ENCODE assay signal across 23 cellular contexts in the genomic region with DNA sequence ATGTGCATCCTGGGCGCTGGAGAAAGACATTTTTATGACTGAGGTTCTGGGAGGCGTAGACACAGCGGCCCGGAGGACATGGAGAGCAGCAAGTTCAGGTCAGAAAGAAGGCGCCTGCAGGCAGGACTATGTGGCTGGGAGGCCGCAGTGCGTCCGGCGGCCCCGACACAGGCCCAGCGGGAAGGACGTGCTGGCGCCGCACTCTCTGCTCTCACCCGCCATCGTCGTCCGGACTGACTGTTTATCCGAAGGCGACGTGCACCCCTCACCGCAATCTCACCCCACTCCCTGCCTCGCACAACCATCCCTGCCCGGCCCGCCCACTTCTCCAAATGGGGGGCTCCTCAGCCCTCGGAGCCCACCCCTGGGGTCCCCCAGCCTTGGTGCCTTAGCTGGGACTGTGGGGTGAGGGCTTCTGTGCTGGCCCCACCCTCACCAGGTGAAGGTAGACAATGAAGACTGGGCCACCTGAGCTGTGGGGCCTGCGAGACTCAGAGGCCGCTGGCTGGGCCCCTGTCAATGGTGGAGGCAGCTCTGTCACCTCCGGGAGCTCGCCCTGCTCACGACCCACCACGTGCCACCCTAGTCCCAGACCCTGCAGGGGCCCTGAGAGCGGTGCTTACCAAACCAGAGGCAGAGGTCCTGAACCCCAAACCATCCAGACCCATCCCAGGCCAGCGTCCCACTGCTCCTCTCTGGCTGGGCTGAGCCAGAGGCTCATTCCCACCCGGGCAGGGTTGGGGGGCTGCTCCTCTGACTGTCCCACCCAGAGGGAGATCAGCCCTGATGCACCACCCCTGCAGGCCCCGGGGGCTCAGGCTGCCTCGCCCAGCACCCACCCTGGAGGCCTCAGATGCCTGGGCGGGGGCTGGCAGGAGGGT. TPM values are rescaled to one million over a fixed set of nuclear protein-coding genes. Genes with fewer than 3 reads are reported as not detected.
A peak's percentile ranks its signal among the peaks of the same experiment; 100 is the strongest.
DNase-seq lines count a peak whose midpoint lies in the region; ATAC-seq and TF ChIP-seq lines count a peak whose summit lies in the region.
"Had no signal": no experiment of that assay in that cellular context is flagged by ENCODE, and none has a peak within 500 bp of the region (broad histone marks: within the 10 kb centered on the region; RNA-seq: fewer than 3 reads in every experiment).

No MANE protein-coding gene starts in this region.

- H4K91ac ChIP-seq in H9 (ENCODE audit: insufficient read length, low read depth, low read length), result no peak overlapping the region

- H3K18ac ChIP-seq in H9 (ENCODE audit: insufficient read length, low read depth, low read length), result no peak overlapping the region

- no peak overlapping the region for H4K5ac ChIP-seq in H9 (ENCODE audit: insufficient read length, low read depth, low read length)

- no peak overlapping the region for H3K23ac ChIP-seq in H9 (ENCODE audit: insufficient read length, low read depth, low read length)

- H2BK15ac ChIP-seq in H9 (ENCODE audit: low read depth, low read length), result no peak overlapping the region

- H3K4me3 Mint-ChIP-seq in activated T-cell treated with anti-CD3 and anti-CD28 coated beads, Interleukin-2, amount 50 U/mL, for 4 hours, result no peak overlapping the region
- no peak overlapping the region for H3K4me3 Mint-ChIP-seq in H9
- H3K4me3 Mint-ChIP-seq: effector memory CD8-positive, alpha-beta T cell; nephron progenitor cell had no signal

- H3K36me3 ChIP-seq in prostate gland, result no peaks in the 10 kb centered on the region
- H3K36me3 ChIP-seq: BE2C, esophagus squamous epithelium, gastroesophageal sphincter, uterus had no signal

- H3K9ac ChIP-seq in H9 (ENCODE audit: extremely low read depth, insufficient read length, low read length), result no peak overlapping the region

- H3K27ac Mint-ChIP-seq in H9, result peak overlapping the region in 1 of 3 experiments; percentile 33; a peak in 1 of 7 replicates
- H3K27ac Mint-ChIP-seq: effector memory CD8-positive, alpha-beta T cell; nephron progenitor cell had no signal

- intact Hi-C loops in sciatic nerve (cut with DNase I) (loop anchor here (10.0 kb wide), 1 partner anchor 378 kb away; a partner anchor contains a TSS), prostate gland (cut with DNase I) (no loop called here)

- no peaks in the 10 kb centered on the region for H3K36me3 Mint-ChIP-seq in activated T-cell treated with anti-CD3 and anti-CD28 coated beads, Interleukin-2, amount 50 U/mL, for 4 hours (ENCODE audit: insufficient read depth)
- H3K36me3 Mint-ChIP-seq in H9 (ENCODE audit: insufficient read depth in 1 of 3, low read depth in 3 of 3), result peaks cover 0 to 3% (median 0%) of the 10 kb centered on the region in 3 experiments; a peak in 3 of 7 replicates

- H3K4me1 Mint-ChIP-seq in activated T-cell treated with anti-CD3 and anti-CD28 coated beads, Interleukin-2, amount 50 U/mL, for 4 hours (ENCODE audit: low read depth), result no peaks in the 10 kb centered on the region
- H3K4me1 Mint-ChIP-seq in H9, result no peaks in the 10 kb centered on the region
- H3K4me1 Mint-ChIP-seq: nephron progenitor cell had no signal

- H2AFZ ChIP-seq in H9 (ENCODE audit: low read length), result no peak overlapping the region

- no peak overlapping the region for H3K4me2 ChIP-seq in H9 (ENCODE audit: insufficient read depth, insufficient read length, low read length)

- no peak overlapping the region for H2BK12ac ChIP-seq in H9 (ENCODE audit: insufficient read length, low read depth, low read length)

- H3K79me2 ChIP-seq in H9 (ENCODE audit: insufficient read depth, low read length), result no peaks in the 10 kb centered on the region

- H3T11ph ChIP-seq in H9 (ENCODE audit: low read length), result no peak overlapping the region

- H3K14ac ChIP-seq in H9 (ENCODE audit: insufficient read depth, low read length), result no peak overlapping the region

- no peak overlapping the region for H3K56ac ChIP-seq in H9 (ENCODE audit: insufficient read length, low read depth, low read length)

- H3K23me2 ChIP-seq in H9 (ENCODE audit: insufficient read length, low read depth, low read length, poor library complexity, severe bottlenecking), result no peaks in the 10 kb centered on the region

- H2BK20ac ChIP-seq in H9 (ENCODE audit: low read depth, low read length, poor library complexity, severe bottlenecking), result no peak overlapping the region

- H3K27me3 Mint-ChIP-seq in activated T-cell treated with anti-CD3 and anti-CD28 coated beads, Interleukin-2, amount 50 U/mL, for 4 hours (ENCODE audit: low read depth), result peaks cover 12% of the 10 kb centered on the region
- H3K27me3 Mint-ChIP-seq in H9 (ENCODE audit: low read depth), result peaks cover 28% of the 10 kb centered on the region

- no peak for TF ChIP-seq POLR2A in prostate gland (IDR thresholded peaks at IDR 0.05)

- no peak overlapping the region for H3K4me3 ChIP-seq in prostate gland
- H3K4me3 ChIP-seq: esophagus squamous epithelium, gastroesophageal sphincter, uterus had no signal

- H2BK120ac ChIP-seq in H9 (ENCODE audit: low read depth, low read length, poor library complexity, severe bottlenecking), result no peak overlapping the region

- no peaks in the 10 kb centered on the region for H3K27me3 ChIP-seq in H9 (ENCODE audit: insufficient read depth, low read length)
- no peaks in the 10 kb centered on the region for H3K27me3 ChIP-seq in prostate gland (replicated peaks; ENCODE audit: insufficient read depth)
- H3K27me3 ChIP-seq: BE2C, uterus had no signal

- H3K4me1 ChIP-seq in H9 (ENCODE audit: insufficient read depth, low read length), result no peaks in the 10 kb centered on the region
- H3K4me1 ChIP-seq in prostate gland (replicated peaks), result no peaks in the 10 kb centered on the region
- H3K4me1 ChIP-seq: BE2C, uterus had no signal

- peaks cover 8% of the 10 kb centered on the region for H3K9me3 ChIP-seq in H9 (ENCODE audit: control insufficient read depth, low read depth, low read length)
- H3K9me3 ChIP-seq in prostate gland, result no peaks in the 10 kb centered on the region
- H3K9me3 ChIP-seq: BE2C had no signal

- TF ChIP-seq CTCF in H9 (conservative IDR thresholded peaks at IDR 0.05), result no peak
- TF ChIP-seq CTCF in prostate gland (IDR thresholded peaks at IDR 0.05), result no peak

- H3K9me3 Mint-ChIP-seq in activated T-cell treated with anti-CD3 and anti-CD28 coated beads, Interleukin-2, amount 50 U/mL, for 4 hours, result peaks cover 16% of the 10 kb centered on the region
- H3K9me3 Mint-ChIP-seq in H9, result peaks cover 24 to 25% of the 10 kb centered on the region in 2 experiments

- no peak overlapping the region for H4K8ac ChIP-seq in H9 (replicated peaks; ENCODE audit: insufficient read length, low read depth, low read length)

- no peak overlapping the region for H3K4ac ChIP-seq in H9 (ENCODE audit: low read depth, low read length)

- WGBS in H9 (ENCODE audit: extremely low coverage, insufficient read length, low lambda C conversion rate), result no CpG with 5 or more reads among the region's 38 CpGs
- WGBS in prostate gland, result 84% methylated on average over 34 of the region's 38 CpGs

- H2AK5ac ChIP-seq in H9 (ENCODE audit: insufficient read length, low read length), result no peak overlapping the region

- peak; percentile 4 for DNase-seq in activated T-cell treated with anti-CD3 and anti-CD28 coated beads, Interleukin-2, amount 50 U/mL, for 4 hours
- no peak for DNase-seq in activated T-cell treated with anti-CD3 and anti-CD28 coated beads, Interleukin-2, amount 50 U/mL, for 48 hours
- DNase-seq in H9 (peak; percentile 25), iPS-NIHi11 (ENCODE audit: low spot score) (peak; percentile 3), sciatic nerve (ENCODE audit: low spot score) (peak; percentile 51), prostate gland (ENCODE audit: low spot score) (no peak), NCI-H1417 treated with DMSO at 0.1 percent for 48 hours (lab: John Stamatoyannopoulos, UW) (no peak)
- no peak for DNase-seq in activated CD4-positive, CD25-positive, alpha-beta regulatory T cell treated with anti-CD3 and anti-CD28 coated beads, Interleukin-2, amount 50 U/mL, for 72 hours
- DNase-seq: activated CD4-positive, alpha-beta T cell treated with anti-CD3 and anti-CD28 coated beads, Interleukin-2, amount 50 U/mL, for 48 hours; activated T-cell treated with anti-CD3 and anti-CD28 coated beads for 4 hours; effector memory CD8-positive, alpha-beta T cell; esophagus squamous epithelium; NCI-H1105 treated with DMSO at 0.1 percent for 48 hours; NCI-H2107; NCI-H524; nephron progenitor cell; SHP77 had no signal

- no peak for ATAC-seq in activated T-cell treated with anti-CD3 and anti-CD28 coated beads, Interleukin-2, amount 50 U/mL, for 4 hours
- ATAC-seq in sciatic nerve, result no peak
- ATAC-seq: activated naive CD4-positive, alpha-beta T cell treated with anti-CD3 and anti-CD28 coated beads, Interleukin-2, amount 50 U/mL, for 72 hours; effector memory CD8-positive, alpha-beta T cell; gastroesophageal sphincter had no signal

- no peaks in the 10 kb centered on the region for H4K20me1 ChIP-seq in H9 (ENCODE audit: control insufficient read depth, insufficient read depth, insufficient read length)

- no peak overlapping the region for H2BK5ac ChIP-seq in H9 (ENCODE audit: insufficient read length, low read length)

- H3K27ac ChIP-seq in H9 (ENCODE audit: insufficient read length, low read depth, low read length) (no peak overlapping the region), prostate gland (no peak overlapping the region)
- H3K27ac ChIP-seq: esophagus squamous epithelium, gastroesophageal sphincter, uterus, VCaP had no signal

- no peaks in the 10 kb centered on the region for H3K79me1 ChIP-seq in H9 (ENCODE audit: insufficient read depth, low read depth, low read length, poor library complexity, severe bottlenecking)

RNA-seq across cellular contexts. Expression of a gene that starts 16.2 kb away (rescaled TPM):
- 1 to 10 TPM; 1.1 to 2.2 (median 1.4) TPM for total RNA-seq in activated T-cell treated with anti-CD3 and anti-CD28 coated beads, Interleukin-2, amount 50 U/mL, for 4 hours
- total RNA-seq in H9 (2021), result 0.02 TPM in 1 of 2 replicates, not detected in the other
- total RNA-seq in sciatic nerve, result 0.71 TPM
- 10 to 100 TPM in 1 of 2 donors, under 1 TPM in 1; 0.18 to 17.3 TPM for total RNA-seq in prostate gland
- total RNA-seq: activated naive CD4-positive, alpha-beta T cell treated with anti-CD3 and anti-CD28 coated beads, Interleukin-2, amount 50 U/mL, for 72 hours; pulmonary artery endothelial cell had no signal

RNA-seq across cellular contexts. Expression of a gene that starts 48.9 kb away (rescaled TPM):
- under 1 TPM in 2 of 3 donors, not detected in 1; under 0.01 TPM for total RNA-seq in activated T-cell treated with anti-CD3 and anti-CD28 coated beads, Interleukin-2, amount 50 U/mL, for 4 hours
- total RNA-seq in H9 (2021) (not detected in 2 replicates), sciatic nerve (0.27 TPM), prostate gland (under 1 TPM; 0.05 to 0.45 TPM)
- total RNA-seq: activated naive CD4-positive, alpha-beta T cell treated with anti-CD3 and anti-CD28 coated beads, Interleukin-2, amount 50 U/mL, for 72 hours; pulmonary artery endothelial cell had no signal

Comparison
In these comparisons a context has a peak if more than half of its experiments do, and no peak if none do; other contexts are left out.
1. DNase-seq: peak in activated T-cell treated with anti-CD3 and anti-CD28 coated beads, Interleukin-2, amount 50 U/mL, for 4 hours (single experiment), H9 (single experiment), iPS-NIHi11 (single experiment) and sciatic nerve (single experiment); none in activated T-cell treated with anti-CD3 and anti-CD28 coated beads, Interleukin-2, amount 50 U/mL, for 48 hours (0 of 2), prostate gland (single experiment), NCI-H1417 treated with DMSO at 0.1 percent for 48 hours (single experiment) and activated CD4-positive, CD25-positive, alpha-beta regulatory T cell treated with anti-CD3 and anti-CD28 coated beads, Interleukin-2, amount 50 U/mL, for 72 hours (single experiment).